25 cellular contexts compared by ENCODE assay signal in the genomic region with DNA sequence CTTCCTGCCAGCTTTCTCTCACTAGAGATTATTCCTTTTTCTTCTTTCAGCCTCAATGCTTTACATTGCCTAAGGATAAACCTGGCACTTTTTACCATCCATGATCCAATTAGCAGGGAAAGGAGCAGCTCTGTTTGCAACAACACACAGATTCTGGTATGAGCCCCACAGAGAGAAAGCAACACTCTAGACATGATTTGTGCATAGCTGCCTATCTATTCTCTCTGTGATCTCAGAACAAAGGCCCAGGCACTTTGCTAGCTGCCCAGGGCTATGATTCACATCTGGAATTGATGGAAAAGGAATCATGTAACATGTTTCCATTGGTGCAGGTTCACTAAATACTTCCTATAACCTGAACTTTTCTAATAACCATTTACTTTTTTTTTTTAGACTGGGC.
A peak's percentile ranks its signal among the peaks of the same experiment; 100 is the strongest.
DNase-seq lines count a peak whose midpoint lies in the region; ATAC-seq and TF ChIP-seq lines count a peak whose summit lies in the region.
"Had no signal": no experiment of that assay in that cellular context is flagged by ENCODE, and none has a peak within 500 bp of the region (broad histone marks: within the 10 kb centered on the region; RNA-seq: fewer than 3 reads in every experiment).

No MANE protein-coding gene starts in this region.

- H3K4me1 Mint-ChIP-seq in HFFc6 (ENCODE audit: low read depth) (peaks cover 33% of the 10 kb centered on the region), neural crest cell (peaks cover 11% of the 10 kb centered on the region), T-cell (no peaks in the 10 kb centered on the region)
- H3K4me1 Mint-ChIP-seq: CD4-positive, alpha-beta memory T cell had no signal

- DNase-seq in HFFc6 (peak; percentile 9), SK-N-SH (peak; percentile 73), fibroblast of the aortic adventitia (ENCODE audit: low read depth) (peak; percentile 4), neural crest cell (ENCODE audit: low read depth, low spot score) (no peak), AG20443 (ENCODE audit: low spot score) (no peak), T-cell (no peak), C1 segment of cervical spinal cord (lab: John Stamatoyannopoulos, UW) (no peak)
- DNase-seq: AML-193; Caco-2; CD4-positive, alpha-beta memory T cell; EL; GDM1; NCI-H1048; NCI-H1417; NCI-H1694 treated with DMSO at 0.1 percent for 48 hours; NCI-H2081; NCI-H2171 treated with DMSO at 0.1 percent for 48 hours; NCI-H345; NCI-H510A treated with DMSO at 0.1 percent for 48 hours had no signal

- H2AFZ ChIP-seq in SK-N-SH (ENCODE audit: low read depth): no peak overlapping the region

- H3K27me3 Mint-ChIP-seq in HFFc6 (ENCODE audit: insufficient read depth) (no peaks in the 10 kb centered on the region), neural crest cell (ENCODE audit: low read depth) (no peaks in the 10 kb centered on the region), T-cell (no peaks in the 10 kb centered on the region)
- H3K27me3 Mint-ChIP-seq: CD4-positive, alpha-beta memory T cell had no signal

- no peak overlapping the region for H3K4me3 ChIP-seq in SK-N-SH (ENCODE audit: low read depth in 2 of 2, low read length in 1 of 2)
- H3K4me3 ChIP-seq in fibroblast of the aortic adventitia (ENCODE audit: low read depth, low read length): no peak overlapping the region
- H3K4me3 ChIP-seq: BLaER1 treated with 17β-estradiol and CSF1 and Interleukin-3, amounts not matched to agents 10 nM and 100 nM; GM12878; SJSA1 had no signal

- no peaks in the 10 kb centered on the region for H3K36me3 ChIP-seq in SK-N-SH (replicated peaks in 1 of 2; ENCODE audit: control insufficient read depth in 1 of 2, insufficient read depth in 2 of 2, low read length in 1 of 2)
- H3K36me3 ChIP-seq: BLaER1 treated with 17β-estradiol and CSF1 and Interleukin-3, amounts not matched to agents 10 nM and 100 nM; SJSA1 had no signal

- H3K79me2 ChIP-seq in SK-N-SH (ENCODE audit: insufficient read depth): no peaks in the 10 kb centered on the region

- CTCF ChIA-PET in SK-N-SH (lab: Yijun Ruan, JAX) (interaction anchor here (0.7 to 5.1 kb wide), 4 partner anchors 17 to 1475 kb away, joined by 3 to 24 read pairs (median 3); no protein-coding TSS in a partner anchor), T-cell (lab: Charles Lee) (no interaction called here)

- H3K27ac Mint-ChIP-seq in HFFc6 (peak overlapping the region; percentile 40), neural crest cell (ENCODE audit: unreplicated experiment) (peak overlapping the region; percentile 70), T-cell (no peak overlapping the region)
- H3K27ac Mint-ChIP-seq: CD4-positive, alpha-beta memory T cell had no signal

- H3K27me3 ChIP-seq in SK-N-SH (ENCODE audit: insufficient read depth): no peaks in the 10 kb centered on the region
- H3K27me3 ChIP-seq: BLaER1 treated with 17β-estradiol and CSF1 and Interleukin-3, amounts not matched to agents 10 nM and 100 nM; SJSA1 had no signal

- peak overlapping the region in 1 of 2 experiments; percentile 95; a peak in 2 of 4 replicates for H3K27ac ChIP-seq in SK-N-SH (ENCODE audit: low read depth in 2 of 2, low read length in 1 of 2)
- H3K27ac ChIP-seq: BLaER1 treated with 17β-estradiol and CSF1 and Interleukin-3, amounts not matched to agents 10 nM and 100 nM; SJSA1 had no signal

- H3K9me3 Mint-ChIP-seq in HFFc6 (no peaks in the 10 kb centered on the region), neural crest cell (peaks cover 4% of the 10 kb centered on the region), T-cell (peaks cover 0 to 4% (median 0%) of the 10 kb centered on the region in 3 donors)

- TF ChIP-seq RAD21 in SK-N-SH (IDR thresholded peaks at IDR 0.05; ENCODE audit: low read length): no peak; the same call in 1 of the 2 replicates

- H3K4me1 ChIP-seq in SK-N-SH (ENCODE audit: control insufficient read depth in 1 of 2, insufficient read depth in 2 of 2, low read depth in 1 of 2, low read length in 1 of 2): peaks cover 0 to 12% of the 10 kb centered on the region in 2 experiments; a peak in 2 of 4 replicates
- H3K4me1 ChIP-seq: BLaER1 treated with 17β-estradiol and CSF1 and Interleukin-3, amounts not matched to agents 10 nM and 100 nM; Caco-2; SJSA1 had no signal

- TF ChIP-seq CTCF in HFFc6 (IDR thresholded peaks at IDR 0.05) (no peak), SK-N-SH (IDR thresholded peaks at IDR 0.05) (no peak), fibroblast of the aortic adventitia (IDR thresholded peaks at IDR 0.05; ENCODE audit: insufficient read depth, low read length) (no peak), neural crest cell (conservative IDR thresholded peaks at IDR 0.05) (no peak)

- H3K4me3 Mint-ChIP-seq in HFFc6 (no peak overlapping the region), neural crest cell (no peak overlapping the region), T-cell (no peak overlapping the region)
- H3K4me3 Mint-ChIP-seq: CD4-positive, alpha-beta memory T cell had no signal

- no peaks in the 10 kb centered on the region for H3K9me2 ChIP-seq in SK-N-SH

- no peak for ATAC-seq in T-cell (replicated peaks in 1 of 4)
- no peak for ATAC-seq in GM21786 (IDR thresholded peaks at IDR 0.05; ENCODE audit: unreplicated experiment)
- ATAC-seq: GM12878, HCT116, Right ventricle myocardium inferior had no signal

- peaks cover 4% of the 10 kb centered on the region; the same call in 1 of the 2 replicates for H3K9me3 ChIP-seq in SK-N-SH
- H3K9me3 ChIP-seq: SJSA1 had no signal

- no peak overlapping the region for H3K4me2 ChIP-seq in SK-N-SH
- H3K4me2 ChIP-seq: BLaER1 treated with 17β-estradiol and CSF1 and Interleukin-3, amounts not matched to agents 10 nM and 100 nM had no signal

- POLR2A ChIA-PET in SK-N-SH (lab: Yijun Ruan, JAX) (interaction anchor here (1.1 kb wide), 1 partner anchor 37 kb away, joined by 4 read pairs; no protein-coding TSS in a partner anchor), T-cell (lab: Charles Lee) (no interaction called here)

- no peaks in the 10 kb centered on the region for H4K20me1 ChIP-seq in SK-N-SH (ENCODE audit: insufficient read depth)
- H4K20me1 ChIP-seq: BLaER1 treated with 17β-estradiol and CSF1 and Interleukin-3, amounts not matched to agents 10 nM and 100 nM had no signal

- H3K9ac ChIP-seq in SK-N-SH: no peak overlapping the region
- H3K9ac ChIP-seq: BLaER1 treated with 17β-estradiol and CSF1 and Interleukin-3, amounts not matched to agents 10 nM and 100 nM had no signal

- H3F3A ChIP-seq in SK-N-SH (replicated peaks; ENCODE audit: insufficient read depth): no peaks in the 10 kb centered on the region

- peak in 1 of 2 experiments; percentile 89; a peak in 1 of 4 replicates for TF ChIP-seq EP300 in SK-N-SH (IDR thresholded peaks at IDR 0.05; ENCODE audit: borderline replicate concordance in 1 of 2, low read depth in 1 of 2, low read length in 1 of 2)

- H3K36me3 Mint-ChIP-seq in HFFc6 (ENCODE audit: low read depth) (peaks cover 12% of the 10 kb centered on the region), neural crest cell (ENCODE audit: low read depth) (peaks cover 4% of the 10 kb centered on the region), T-cell (no peaks in the 10 kb centered on the region)
- H3K36me3 Mint-ChIP-seq: CD4-positive, alpha-beta memory T cell had no signal

TF ChIP-seq in SK-N-SH, 30 proteins besides CTCF, POLR2A, EP300 and RAD21 (continues in another document):
- no peak for TF ChIP-seq YY1 (IDR thresholded peaks at IDR 0.05; ENCODE audit: low read depth)
- TF ChIP-seq ELF1 (IDR thresholded peaks at IDR 0.05): no peak
- TF ChIP-seq RCOR1 (IDR thresholded peaks at IDR 0.05; ENCODE audit: low read length): peak; percentile 91
- no peak for TF ChIP-seq TAF1 (IDR thresholded peaks at IDR 0.05; ENCODE audit: borderline replicate concordance, low read depth, low read length)
- TF ChIP-seq FOXJ3 (CRISPR knock-in tag; IDR thresholded peaks at IDR 0.05): peak; percentile 96
- no peak for TF ChIP-seq FOXM1 (IDR thresholded peaks at IDR 0.05; ENCODE audit: low read depth)
- TF ChIP-seq TEAD4 (IDR thresholded peaks at IDR 0.05; ENCODE audit: borderline replicate concordance, insufficient read depth): no peak
- peak; percentile 61 for TF ChIP-seq CHD2 (IDR thresholded peaks at IDR 0.05; ENCODE audit: low read length, partially characterized antibody)
- TF ChIP-seq, protein P1, sequence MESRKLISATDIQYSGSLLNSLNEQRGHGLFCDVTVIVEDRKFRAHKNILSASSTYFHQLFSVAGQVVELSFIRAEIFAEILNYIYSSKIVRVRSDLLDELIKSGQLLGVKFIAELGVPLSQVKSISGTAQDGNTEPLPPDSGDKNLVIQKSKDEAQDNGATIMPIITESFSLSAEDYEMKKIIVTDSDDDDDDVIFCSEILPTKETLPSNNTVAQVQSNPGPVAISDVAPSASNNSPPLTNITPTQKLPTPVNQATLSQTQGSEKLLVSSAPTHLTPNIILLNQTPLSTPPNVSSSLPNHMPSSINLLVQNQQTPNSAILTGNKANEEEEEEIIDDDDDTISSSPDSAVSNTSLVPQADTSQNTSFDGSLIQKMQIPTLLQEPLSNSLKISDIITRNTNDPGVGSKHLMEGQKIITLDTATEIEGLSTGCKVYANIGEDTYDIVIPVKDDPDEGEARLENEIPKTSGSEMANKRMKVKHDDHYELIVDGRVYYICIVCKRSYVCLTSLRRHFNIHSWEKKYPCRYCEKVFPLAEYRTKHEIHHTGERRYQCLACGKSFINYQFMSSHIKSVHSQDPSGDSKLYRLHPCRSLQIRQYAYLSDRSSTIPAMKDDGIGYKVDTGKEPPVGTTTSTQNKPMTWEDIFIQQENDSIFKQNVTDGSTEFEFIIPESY (IDR thresholded peaks at IDR 0.05; ENCODE audit: borderline replicate concordance, low read depth): no peak
- TF ChIP-seq GABPA (IDR thresholded peaks at IDR 0.05; ENCODE audit: low read depth): no peak
- TF ChIP-seq MEF2A (IDR thresholded peaks at IDR 0.05; ENCODE audit: borderline replicate concordance, low read depth): no peak
- TF ChIP-seq IRF3 (IDR thresholded peaks at IDR 0.05; ENCODE audit: low read depth, low read length): no peak

Comparison
In these comparisons a context has a peak if more than half of its experiments do, and no peak if none do; other contexts are left out.
1. DNase-seq: peak in HFFc6 (single experiment), SK-N-SH (single experiment) and fibroblast of the aortic adventitia (single experiment); none in neural crest cell (single experiment), AG20443 (single experiment), T-cell (0 of 34) and C1 segment of cervical spinal cord (0 of 14).
2. H3K27ac Mint-ChIP-seq: peak in HFFc6 (single experiment) and neural crest cell (single experiment); none in T-cell (0 of 2).